Comparison of ENCODE assay signal across 11 cellular contexts in genomic region chr2:200705305-200705985, GRCh38.
DNase-seq lines count a peak whose midpoint lies in the region; ATAC-seq and TF ChIP-seq lines count a peak whose summit lies in the region.
"Had no signal": no experiment of that assay in that cellular context is flagged by ENCODE, and none has a peak within 500 bp of the region (broad histone marks: within the 10 kb centered on the region; RNA-seq: fewer than 3 reads in every experiment).

No MANE protein-coding gene starts in this region.

- H3K4me3 Mint-ChIP-seq in activated T-helper 17 cell treated with anti-CD3 and anti-CD28 coated beads, Interleukin-2, amount 50 U/mL, for 72 hours = peak overlapping the region; percentile 3
- H3K4me3 Mint-ChIP-seq: IgD-negative memory B cell had no signal

- no peaks in the 10 kb centered on the region for H3K9me3 ChIP-seq in heart right ventricle
- no peaks in the 10 kb centered on the region for H3K9me3 ChIP-seq in GM23248 (ENCODE audit: low read depth)

- no peak overlapping the region for H3K4me3 ChIP-seq in heart right ventricle
- no peak overlapping the region for H3K4me3 ChIP-seq in retinal pigment epithelial cell (ENCODE audit: low read length)
- no peak overlapping the region for H3K4me3 ChIP-seq in GM23248

- no peak overlapping the region for H2AFZ ChIP-seq in GM23248

- DNase-seq in NCI-H146 (lab: John Stamatoyannopoulos, UW) = peak; percentile 1
- no peak for DNase-seq in NCI-H146 treated with DMSO at 0.1 percent for 48 hours (lab: John Stamatoyannopoulos, UW; ENCODE audit: unreplicated experiment)
- no peak for DNase-seq in heart right ventricle
- no peak for DNase-seq in retinal pigment epithelial cell (ENCODE audit: low read depth)
- no peak for DNase-seq in NCI-H1694 treated with DMSO at 0.1 percent for 48 hours (lab: John Stamatoyannopoulos, UW)
- DNase-seq in activated naive CD4-positive, alpha-beta T cell (lab: John Stamatoyannopoulos, UW) = no peak
- DNase-seq in GM23248 = no peak
- DNase-seq: 8988T; stimulated activated CD8-positive, alpha-beta memory T cell treated with anti-CD3 and anti-CD28 coated beads, Interleukin-4, amount 100 ng/mL, for 48 hours had no signal

- peak in 3 of 9 donors; percentile 11 to 25 (median 13) for TF ChIP-seq CTCF in heart right ventricle (IDR thresholded peaks at IDR 0.05)
- peak; percentile 33 for TF ChIP-seq CTCF in retinal pigment epithelial cell (conservative IDR thresholded peaks at IDR 0.05; ENCODE audit: low read depth, low read length)

- H3K27me3 ChIP-seq in heart right ventricle = no peaks in the 10 kb centered on the region
- no peaks in the 10 kb centered on the region for H3K27me3 ChIP-seq in GM23248 (replicated peaks; ENCODE audit: insufficient read depth)

- ATAC-seq in activated T-helper 17 cell treated with anti-CD3 and anti-CD28 coated beads, Interleukin-2, amount 50 U/mL, for 72 hours (replicated peaks) = no peak
- ATAC-seq in heart right ventricle = peak in 7 of 8 donors; percentile 51 to 79 (median 64)

- H3K36me3 ChIP-seq in heart right ventricle = no peaks in the 10 kb centered on the region
- H3K36me3 ChIP-seq in GM23248 (ENCODE audit: low read depth) = no peaks in the 10 kb centered on the region

- 30 to 48% methylated on average over 3 of the region's 3 CpGs for WGBS in heart right ventricle, 2 donors
- WGBS in GM23248 (ENCODE audit: low coverage in 1 of 2, low lambda C conversion rate in 2 of 2, missing lambda C conversion rate in 2 of 2), 2 experiments = 91 to 92% methylated on average over 3 of the region's 3 CpGs

- in situ Hi-C loops in GM23248 (cut with MboI) = loop anchor here (10.0 kb wide), 2 partner anchors 131 to 731 kb away; no protein-coding TSS in a partner anchor

- H3K27me3 Mint-ChIP-seq in activated T-helper 17 cell treated with anti-CD3 and anti-CD28 coated beads, Interleukin-2, amount 50 U/mL, for 72 hours = no peaks in the 10 kb centered on the region

- no peaks in the 10 kb centered on the region for H3F3A ChIP-seq in GM23248 (ENCODE audit: insufficient read depth)

- H3K4me1 ChIP-seq in heart right ventricle (peaks cover 0 to 15% (median 0%) of the 10 kb centered on the region in 9 donors), GM23248 (ENCODE audit: insufficient read depth) (peaks cover 8% of the 10 kb centered on the region)

- H3K79me2 ChIP-seq in GM23248 (ENCODE audit: insufficient read depth) = no peaks in the 10 kb centered on the region

- H3K27ac ChIP-seq in heart right ventricle = no peak overlapping the region
- H3K27ac ChIP-seq in GM23248 = no peak overlapping the region

- intact Hi-C loops in heart right ventricle (cut with DNase I) = loop anchor here in 7 of 10 donors (10.0 kb wide), 4 partner anchors 121 to 731 kb away; partner anchors contain the start of gene AOX1 (in 1 of the 7)

- H3K9me3 Mint-ChIP-seq in activated T-helper 17 cell treated with anti-CD3 and anti-CD28 coated beads, Interleukin-2, amount 50 U/mL, for 72 hours = no peaks in the 10 kb centered on the region
- H3K9me3 Mint-ChIP-seq: IgD-negative memory B cell had no signal

- no peaks in the 10 kb centered on the region for H4K20me1 ChIP-seq in GM23248 (ENCODE audit: insufficient read depth)

- H3K9me2 ChIP-seq in GM23248 (ENCODE audit: insufficient read depth) = no peaks in the 10 kb centered on the region

- H3K4me1 Mint-ChIP-seq in activated T-helper 17 cell treated with anti-CD3 and anti-CD28 coated beads, Interleukin-2, amount 50 U/mL, for 72 hours = peaks cover 25% of the 10 kb centered on the region

- no peak overlapping the region for H3K4me2 ChIP-seq in GM23248 (ENCODE audit: unreplicated experiment)

- peaks cover 6% of the 10 kb centered on the region for H3K36me3 Mint-ChIP-seq in activated T-helper 17 cell treated with anti-CD3 and anti-CD28 coated beads, Interleukin-2, amount 50 U/mL, for 72 hours (ENCODE audit: low read depth)
- H3K36me3 Mint-ChIP-seq: IgD-negative memory B cell had no signal

- peak overlapping the region; percentile 97 for H3K27ac Mint-ChIP-seq in activated T-helper 17 cell treated with anti-CD3 and anti-CD28 coated beads, Interleukin-2, amount 50 U/mL, for 72 hours
- H3K27ac Mint-ChIP-seq: IgD-negative memory B cell had no signal

- H3K9ac ChIP-seq in GM23248 = no peak overlapping the region
